In genomic region chr16:66223176-66223780, GRCh38 we compare ENCODE assay signal across 19 cellular contexts.
DNase-seq lines count a peak whose midpoint lies in the region; ATAC-seq, FAIRE-seq and TF ChIP-seq lines count a peak whose summit lies in the region.
"Had no signal": no experiment of that assay in that cellular context is flagged by ENCODE, and none has a peak within 500 bp of the region (broad histone marks: within the 10 kb centered on the region; RNA-seq: fewer than 3 reads in every experiment).

No MANE protein-coding gene starts in this region.

- H3K9me3 ChIP-seq in right atrium auricular region = no peaks in the 10 kb centered on the region
- H3K9me3 ChIP-seq: A549, gastrocnemius medialis had no signal

- TF ChIP-seq CTCF in right atrium auricular region (IDR thresholded peaks at IDR 0.05) = no peak
- no peak for TF ChIP-seq CTCF in astrocyte of the spinal cord (IDR thresholded peaks at IDR 0.05; ENCODE audit: low read depth, low read length)

- ATAC-seq in Right ventricle myocardium inferior = peak; percentile 11
- ATAC-seq in left cardiac atrium = peak; percentile 75 to 79
- ATAC-seq in HG03571 (IDR thresholded peaks at IDR 0.05; ENCODE audit: unreplicated experiment) = no peak
- ATAC-seq: A549; gastrocnemius medialis; HCT116; natural killer cell treated with Interleukin-12 subunit alpha and Interleukin-12 subunit beta and Interleukin-15 and Interleukin-18, amount 100 ng/mL, for 72 hours had no signal

- intact Hi-C loops in Right ventricle myocardium inferior (cut with DNase I) (no loop called here), left cardiac atrium (cut with DNase I) (no loop called here)

- H3K4me3 ChIP-seq in right atrium auricular region (no peak overlapping the region), astrocyte of the spinal cord (ENCODE audit: low read depth, low read length) (no peak overlapping the region)
- H3K4me3 ChIP-seq: A549, gastrocnemius medialis had no signal

- no peaks in the 10 kb centered on the region for H3K27me3 ChIP-seq in right atrium auricular region
- H3K27me3 ChIP-seq: gastrocnemius medialis had no signal

- in situ Hi-C loops in astrocyte of the spinal cord (cut with HindIII; ENCODE audit: low sequenced_read_pairs) = no loop called here

- peaks cover 0 to 12% of the 10 kb centered on the region in 2 donors for H3K4me1 ChIP-seq in right atrium auricular region
- H3K4me1 ChIP-seq: A549, gastrocnemius medialis had no signal

- no peak for FAIRE-seq in urothelium cell line (lab: Jason Lieb, UNC)
- FAIRE-seq: A549, D721Med had no signal

- H3K27ac ChIP-seq in right atrium auricular region = no peak overlapping the region
- H3K27ac ChIP-seq: A549, gastrocnemius medialis, WERI-Rb-1 had no signal

- H3K36me3 ChIP-seq in right atrium auricular region = no peaks in the 10 kb centered on the region
- H3K36me3 ChIP-seq: gastrocnemius medialis, WERI-Rb-1 had no signal

- DNase-seq in Right ventricle myocardium inferior (ENCODE audit: missing footprints) (no peak), right atrium auricular region (ENCODE audit: low spot score) (no peak), astrocyte of the spinal cord (ENCODE audit: low read depth, low spot score) (peak; percentile 59), left cardiac atrium (peak; percentile 41), urothelium cell line (ENCODE audit: low spot score) (peak; percentile 72), DMS114 treated with DMSO at 0.1 percent for 48 hours (lab: John Stamatoyannopoulos, UW; ENCODE audit: unreplicated experiment) (no peak)
- DNase-seq in activated CD4-positive, alpha-beta T cell treated with anti-CD3 and anti-CD28 coated beads for 4 hours = no peak
- DNase-seq: activated effector memory CD4-positive, alpha-beta T cell treated with Interleukin-2 at 50 U/mL for 16 hours; aorta; effector CD4-positive, alpha-beta T cell; gastrocnemius medialis; NCI-H2081; NCI-H82; WERI-Rb-1 had no signal

Comparison
In these comparisons a context has a peak if more than half of its experiments do, and no peak if none do; other contexts are left out.
1. DNase-seq: peak in astrocyte of the spinal cord (single experiment), left cardiac atrium (single experiment) and urothelium cell line (single experiment); none in Right ventricle myocardium inferior (single experiment), right atrium auricular region (single experiment), activated CD4-positive, alpha-beta T cell treated with anti-CD3 and anti-CD28 coated beads for 4 hours (0 of 2) and DMS114 treated with DMSO at 0.1 percent for 48 hours (single experiment).